Comparison of ENCODE assay signal across 25 cellular contexts in genomic region chr1:228853191-228853590, GRCh38.
"Had no signal": no experiment of that assay in that cellular context is flagged by ENCODE, and none has a peak within 500 bp of the region (broad histone marks: within the 10 kb centered on the region; RNA-seq: fewer than 3 reads in every experiment).

No MANE protein-coding gene starts in this region.

- DNase-seq: effector memory CD8-positive, alpha-beta T cell; erythroblast; esophagus squamous epithelium; foreskin melanocyte; glutamatergic neuron; heart right ventricle; hypothalamus; natural killer cell; right cardiac atrium; stimulated activated CD4-positive, alpha-beta T cell treated with anti-CD3 and anti-CD28 coated beads, Interleukin-15, amount 100 ng/mL, for 24 hours; stimulated activated CD4-positive, alpha-beta T cell treated with anti-CD3 and anti-CD28 coated beads, Interleukin-2, amount 100 ng/mL, for 48 hours; stimulated activated naive CD4-positive, alpha-beta T cell; stimulated activated naive CD8-positive, alpha-beta T cell treated with anti-CD3 and anti-CD28 coated beads, Interleukin-15, amount 100 ng/mL, for 72 hours; transverse colon had no signal

- H3K36me3 ChIP-seq: esophagus squamous epithelium, heart right ventricle, neutrophil, prostate gland, suprapubic skin, transverse colon, vagina had no signal

- H3K9me3 ChIP-seq: neutrophil, prostate gland, suprapubic skin, transverse colon, vagina had no signal

- H3K27me3 ChIP-seq: esophagus squamous epithelium, heart right ventricle, neutrophil, suprapubic skin, transverse colon, vagina had no signal

- H3K27ac ChIP-seq: coronary artery, esophagus squamous epithelium, heart right ventricle, neutrophil, parathyroid adenoma, prostate gland, suprapubic skin, transverse colon, vagina had no signal

- H3K9me3 Mint-ChIP-seq: natural killer cell had no signal

- ATAC-seq: effector memory CD8-positive, alpha-beta T cell; heart right ventricle; stimulated activated naive CD8-positive, alpha-beta T cell treated with anti-CD3 and anti-CD28 coated beads, Interleukin-15, amount 100 ng/mL, for 72 hours had no signal

- H3K4me3 ChIP-seq: coronary artery, esophagus squamous epithelium, heart right ventricle, lung, prostate gland, suprapubic skin, transverse colon, vagina had no signal

- H2AFZ ChIP-seq: parathyroid adenoma had no signal

- H3K27ac Mint-ChIP-seq: effector memory CD8-positive, alpha-beta T cell; memory B cell; natural killer cell; stimulated activated naive CD8-positive, alpha-beta T cell treated with anti-CD3 and anti-CD28 coated beads, Interleukin-15, amount 100 ng/mL, for 72 hours had no signal

- H3K27me3 Mint-ChIP-seq: effector memory CD8-positive, alpha-beta T cell had no signal

- H3K9ac ChIP-seq: parathyroid adenoma had no signal

- H3K4me1 ChIP-seq: esophagus squamous epithelium, parathyroid adenoma, prostate gland, suprapubic skin, vagina had no signal

- H3K4me3 Mint-ChIP-seq: effector memory CD8-positive, alpha-beta T cell; memory B cell; natural killer cell; stimulated activated naive CD8-positive, alpha-beta T cell treated with anti-CD3 and anti-CD28 coated beads, Interleukin-15, amount 100 ng/mL, for 72 hours had no signal

- FAIRE-seq: endometrium, keratinocyte, small intestine had no signal

- H3K36me3 Mint-ChIP-seq: memory B cell, natural killer cell had no signal

- H3K79me2 ChIP-seq: parathyroid adenoma had no signal

- H3K4me1 Mint-ChIP-seq: natural killer cell had no signal
